Comparison of ENCODE assay signal across 8 cellular contexts in the genomic region with DNA sequence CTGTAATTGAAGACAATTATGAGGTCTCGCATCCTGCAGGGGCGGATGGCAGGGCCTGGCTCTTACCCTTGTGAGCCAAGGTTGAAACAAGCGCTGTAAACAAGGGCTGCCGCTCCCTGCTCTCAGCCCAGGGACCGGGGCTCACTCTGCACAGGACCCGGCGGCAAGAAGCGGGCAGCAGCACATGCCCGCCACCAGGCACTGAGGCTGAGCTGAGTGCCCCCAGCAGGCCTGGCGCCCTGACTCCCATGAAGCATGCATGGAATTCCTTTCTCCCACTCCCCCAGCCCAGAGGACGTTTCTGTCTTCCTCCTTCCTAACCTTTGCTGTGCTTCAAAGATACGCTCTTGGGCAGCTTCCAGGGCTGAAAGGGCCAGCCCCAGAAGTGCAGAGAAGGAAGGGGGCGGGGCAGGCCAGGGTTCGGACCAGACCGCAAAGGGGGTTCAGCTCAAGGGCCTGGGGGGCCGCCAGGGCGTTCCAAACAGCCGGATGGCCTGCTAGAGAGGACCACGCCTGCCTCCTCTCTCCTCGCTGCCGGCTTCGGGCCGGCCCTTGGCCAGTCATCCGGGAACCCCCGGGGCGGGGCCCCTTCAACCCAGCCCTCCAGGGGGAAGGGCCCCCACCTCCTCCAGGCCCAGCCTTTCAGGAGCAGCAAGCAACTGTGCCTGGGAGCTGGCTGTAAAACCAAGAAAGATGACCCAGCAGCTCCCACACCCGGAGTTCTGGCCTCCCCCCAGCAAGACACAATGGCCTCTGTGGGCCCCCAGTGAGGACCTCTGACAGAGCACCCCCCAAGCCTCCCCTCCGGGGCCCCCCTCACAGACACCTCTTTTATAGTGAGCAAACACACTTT.
DNase-seq lines count a peak whose midpoint lies in the region; ATAC-seq and TF ChIP-seq lines count a peak whose summit lies in the region.

No MANE protein-coding gene starts in this region.

- WGBS in adipose tissue, 3 donors = 3 to 7% (median 4%) methylated on average over 24 to 28 of the region's 28 CpGs

- H3K36me3 ChIP-seq in BJ (ENCODE audit: control insufficient read depth, insufficient read depth, low read length) = peaks cover 18% of the 10 kb centered on the region

- peak overlapping the region; percentile 33 for H3K4me3 ChIP-seq in BJ (ENCODE audit: low read depth, low read length)

- peak; percentile 73 for ATAC-seq in HG03432 (IDR thresholded peaks at IDR 0.05; ENCODE audit: unreplicated experiment)
- ATAC-seq in Right ventricle myocardium superior (ENCODE audit: poor library complexity) = peak; percentile 94
- no peak for ATAC-seq in HG03571 (IDR thresholded peaks at IDR 0.05; ENCODE audit: unreplicated experiment)
- ATAC-seq in GM21723 (IDR thresholded peaks at IDR 0.05; ENCODE audit: unreplicated experiment) = no peak

- 0 out of 2 replicates have a peak, but pooled peaks have one; percentile 4 for TF ChIP-seq CTCF in BJ (IDR thresholded peaks at IDR 0.05; ENCODE audit: insufficient read depth, low read depth, low read length)

- intact Hi-C loops in Right ventricle myocardium superior (cut with DNase I) = no loop called here

- peak overlapping the region; percentile 75 for H3K27ac ChIP-seq in adipose tissue (ENCODE audit: low read depth, low read length)

- peak; percentile 80 for DNase-seq in BJ (ENCODE audit: low read depth)
- DNase-seq in Right ventricle myocardium superior = peak; percentile 94
- peak; percentile 35 for DNase-seq in occipital lobe (lab: John Stamatoyannopoulos, UW)
- no peak for DNase-seq in SKM-1 (lab: John Stamatoyannopoulos, UW; ENCODE audit: unreplicated experiment)

- H3K27me3 ChIP-seq in BJ (ENCODE audit: control insufficient read depth, insufficient read depth, low read length) = no peaks in the 10 kb centered on the region

- POLR2A ChIA-PET in BJ (lab: Charles Lee) = interaction anchor here (0.7 to 0.9 kb wide), 2 partner anchors 10 to 32 kb away, joined by 3 to 4 read pairs; no protein-coding TSS in a partner anchor

- CTCF ChIA-PET in BJ (lab: Yijun Ruan, JAX) = interaction anchor here (0.7 to 2.4 kb wide), 6 partner anchors 10 to 177 kb away, joined by 3 to 12 read pairs (median 5); no protein-coding TSS in a partner anchor

Comparison
In these comparisons a context has a peak if more than half of its experiments do, and no peak if none do; other contexts are left out.
1. ATAC-seq: peak in HG03432 (single experiment) and Right ventricle myocardium superior (single experiment); none in HG03571 (single experiment) and GM21723 (single experiment).